In the genomic region with DNA sequence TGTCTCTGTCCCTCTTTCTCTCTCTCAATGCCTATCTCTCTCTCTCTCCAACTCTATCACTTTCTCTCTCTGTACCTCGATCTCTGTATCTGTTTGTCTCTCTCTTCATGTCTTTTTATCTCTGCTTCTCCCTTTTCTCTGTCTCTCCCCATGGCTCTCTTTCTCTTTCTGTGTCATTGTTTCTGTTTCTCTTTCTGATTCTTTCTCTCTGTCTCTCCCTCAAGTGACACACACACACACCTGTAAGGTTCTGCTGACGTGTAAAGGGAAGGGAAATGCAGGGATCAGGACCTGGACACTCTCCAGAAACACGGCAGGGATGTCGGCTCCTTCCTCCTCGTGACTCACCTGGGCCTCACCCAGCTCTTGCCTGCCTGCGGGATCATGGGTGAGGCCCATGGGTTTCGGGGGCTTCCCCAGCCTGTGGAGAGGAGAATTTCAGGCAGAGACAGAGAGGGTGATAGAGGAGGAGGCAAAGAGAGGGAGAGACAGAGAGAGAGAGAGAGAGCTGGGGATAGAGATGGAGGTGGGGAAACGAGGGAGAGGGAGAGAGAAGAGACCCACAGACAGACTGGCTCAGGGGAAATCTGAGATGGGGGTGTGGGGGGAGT, we compare ENCODE assay signal across 9 cellular contexts. TPM values are rescaled to one million over a fixed set of nuclear protein-coding genes. Genes with fewer than 3 reads are reported as not detected.
DNase-seq lines count a peak whose midpoint lies in the region; ATAC-seq lines count a peak whose summit lies in the region.
"Had no signal": no experiment of that assay in that cellular context is flagged by ENCODE, and none has a peak within 500 bp of the region (broad histone marks: within the 10 kb centered on the region; RNA-seq: fewer than 3 reads in every experiment).

No MANE protein-coding gene starts in this region.

- H3K4me3 Mint-ChIP-seq in activated naive CD8-positive, alpha-beta T cell treated with anti-CD3 and anti-CD28 coated beads, Interleukin-2, amount 10 ng/mL, durations not matched to agents 7 days and 5 days: peak overlapping the region; percentile 53

- no peaks in the 10 kb centered on the region for H3K36me3 Mint-ChIP-seq in activated naive CD8-positive, alpha-beta T cell treated with anti-CD3 and anti-CD28 coated beads, Interleukin-2, amount 10 ng/mL, durations not matched to agents 7 days and 5 days

- POLR2A ChIA-PET in activated naive CD8-positive, alpha-beta T cell treated with anti-CD3 and anti-CD28 coated beads, Interleukin-2, amount 10 ng/mL, durations not matched to agents 7 days and 5 days (lab: Charles Lee): interaction anchor here (0.6 to 1.3 kb wide), 2 partner anchors 79 to 1216 kb away, joined by 3 read pairs; partner anchors contain the start of gene SMG9

- H3K4me1 Mint-ChIP-seq in activated naive CD8-positive, alpha-beta T cell treated with anti-CD3 and anti-CD28 coated beads, Interleukin-2, amount 10 ng/mL, durations not matched to agents 7 days and 5 days: peaks cover 11% of the 10 kb centered on the region

- H3K27me3 Mint-ChIP-seq in activated naive CD8-positive, alpha-beta T cell treated with anti-CD3 and anti-CD28 coated beads, Interleukin-2, amount 10 ng/mL, durations not matched to agents 7 days and 5 days: peaks cover 2% of the 10 kb centered on the region

- H3K36me3 ChIP-seq in muscle layer of duodenum (ENCODE audit: control insufficient read depth in 1 of 2, insufficient read depth in 2 of 2, low read length in 2 of 2): no peaks in the 10 kb centered on the region

- H3K9me3 Mint-ChIP-seq in activated naive CD8-positive, alpha-beta T cell treated with anti-CD3 and anti-CD28 coated beads, Interleukin-2, amount 10 ng/mL, durations not matched to agents 7 days and 5 days: no peaks in the 10 kb centered on the region

- ATAC-seq in HG03342 (IDR thresholded peaks at IDR 0.05; ENCODE audit: unreplicated experiment): peak; percentile 56
- ATAC-seq in activated naive CD8-positive, alpha-beta T cell treated with anti-CD3 and anti-CD28 coated beads, Interleukin-2, amount 10 ng/mL, durations not matched to agents 7 days and 5 days (ENCODE audit: low read depth): peak; percentile 65

- DNase-seq in Daoy (ENCODE audit: low read depth) (peak; percentile 89), caudate nucleus (lab: John Stamatoyannopoulos, UW) (no peak), SHP77 treated with DMSO at 0.1 percent for 48 hours (lab: John Stamatoyannopoulos, UW) (no peak), SHP77 (lab: John Stamatoyannopoulos, UW) (no peak)
- DNase-seq in activated naive CD8-positive, alpha-beta T cell treated with anti-CD3 and anti-CD28 coated beads, Interleukin-2, amount 10 ng/mL, durations not matched to agents 7 days and 5 days: no peak
- DNase-seq in stimulated activated CD4-positive, alpha-beta T cell treated with anti-CD3 and anti-CD28 coated beads, Interleukin-1b, Interleukin-23, amount 100 ng/mL, for 48 hours: no peak
- DNase-seq: left ventricle myocardium superior had no signal

- H3K9me3 ChIP-seq in muscle layer of duodenum (ENCODE audit: control insufficient read depth in 1 of 2, low read length in 2 of 2): no peaks in the 10 kb centered on the region

- H3K27me3 ChIP-seq in muscle layer of duodenum (ENCODE audit: low read depth, low read length): no peaks in the 10 kb centered on the region

- H3K27ac ChIP-seq in muscle layer of duodenum (ENCODE audit: low read length): peak overlapping the region; percentile 90
- H3K27ac ChIP-seq in caudate nucleus (ENCODE audit: low read depth, low read length): no peak overlapping the region

- H3K4me3 ChIP-seq in muscle layer of duodenum (ENCODE audit: low read depth in 1 of 2, low read length in 2 of 2): no peak overlapping the region

- H3K27ac Mint-ChIP-seq in activated naive CD8-positive, alpha-beta T cell treated with anti-CD3 and anti-CD28 coated beads, Interleukin-2, amount 10 ng/mL, durations not matched to agents 7 days and 5 days: peak overlapping the region; percentile 85

- peaks cover 0 to 12% of the 10 kb centered on the region in 2 donors for H3K4me1 ChIP-seq in muscle layer of duodenum (ENCODE audit: control insufficient read depth in 1 of 2, insufficient read depth in 2 of 2, low read length in 2 of 2)

RNA-seq across cellular contexts. Expression of gene PLAUR, which starts 5.4 kb away (rescaled TPM):
- 159 and 206 TPM in 2 replicates for total RNA-seq in Daoy (2014; rRNA removed; shearing (Covaris generic))
- 10 to 100 TPM; 12.2 to 12.7 TPM for total RNA-seq in activated naive CD8-positive, alpha-beta T cell treated with anti-CD3 and anti-CD28 coated beads, Interleukin-2, amount 10 ng/mL, durations not matched to agents 7 days and 5 days

RNA-seq across cellular contexts. Expression of gene CADM4, which starts 35.7 kb away (rescaled TPM):
- 4.8 and 9.9 TPM in 2 replicates for total RNA-seq in Daoy (2014; rRNA removed; shearing (Covaris generic))
- under 1 TPM; 0.36 to 0.43 TPM for total RNA-seq in activated naive CD8-positive, alpha-beta T cell treated with anti-CD3 and anti-CD28 coated beads, Interleukin-2, amount 10 ng/mL, durations not matched to agents 7 days and 5 days

RNA-seq across cellular contexts. Expression of gene IRGC, which starts 40.5 kb away (rescaled TPM):
- total RNA-seq in Daoy (2014; rRNA removed; shearing (Covaris generic)): not detected in 2 replicates
- not detected for total RNA-seq in activated naive CD8-positive, alpha-beta T cell treated with anti-CD3 and anti-CD28 coated beads, Interleukin-2, amount 10 ng/mL, durations not matched to agents 7 days and 5 days
- total RNA-seq: left ventricle myocardium superior had no signal

RNA-seq across cellular contexts. Expression of gene ZNF428, which starts 55.9 kb away (rescaled TPM):
- 40.5 and 41.9 TPM in 2 replicates for total RNA-seq in Daoy (2014; rRNA removed; shearing (Covaris generic))
- total RNA-seq in activated naive CD8-positive, alpha-beta T cell treated with anti-CD3 and anti-CD28 coated beads, Interleukin-2, amount 10 ng/mL, durations not matched to agents 7 days and 5 days: 10 to 100 TPM; 23.3 to 23.7 TPM

Comparison
In these comparisons a context has a peak if more than half of its experiments do, and no peak if none do; other contexts are left out.
1. RNA of gene PLAUR, which starts 5.4 kb away (total RNA-seq): 159 to 206 TPM in Daoy; 12.2 to 12.7 TPM in activated naive CD8-positive, alpha-beta T cell treated with anti-CD3 and anti-CD28 coated beads, Interleukin-2, amount 10 ng/mL, durations not matched to agents 7 days and 5 days; every median in the first group is over 10 times any median in the second.